In genomic region chr5:86766103-86766502, GRCh38 we compare ENCODE assay signal across 24 cellular contexts.
"Had no signal": no experiment of that assay in that cellular context is flagged by ENCODE, and none has a peak within 500 bp of the region (broad histone marks: within the 10 kb centered on the region; RNA-seq: fewer than 3 reads in every experiment).

No MANE protein-coding gene starts in this region.

- H3K27ac ChIP-seq: esophagus squamous epithelium, gastroesophageal sphincter, left ventricle myocardium inferior, lower lobe of right lung, neural progenitor cell, pancreas, right lobe of liver, tibial nerve, upper lobe of right lung, vagina had no signal

- H3K27ac Mint-ChIP-seq: dendritic cell treated with granulocyte-macrophage colony-stimulating factor and Interleukin-4, amounts not matched to agents 40 ng/mL and 50 ng/mL, for 4 days; effector memory CD8-positive, alpha-beta T cell; immature natural killer cell; memory B cell; natural killer cell treated with Interleukin-12 subunit alpha and Interleukin-12 subunit beta and Interleukin-15 and Interleukin-18, amount 100 ng/mL, for 72 hours; neural progenitor cell; progenitor cell of endocrine pancreas; stimulated activated effector memory CD8-positive, alpha-beta T cell treated with anti-CD3 and anti-CD28 coated beads, Interleukin-12 subunit alpha, Interleukin-12 subunit beta, amount 100 ng/mL, for 72 hours had no signal

- H3K4me3 Mint-ChIP-seq: dendritic cell treated with granulocyte-macrophage colony-stimulating factor and Interleukin-4, amounts not matched to agents 40 ng/mL and 50 ng/mL, for 4 days; effector memory CD8-positive, alpha-beta T cell; immature natural killer cell; memory B cell; natural killer cell treated with Interleukin-12 subunit alpha and Interleukin-12 subunit beta and Interleukin-15 and Interleukin-18, amount 100 ng/mL, for 72 hours; neural progenitor cell; stimulated activated effector memory CD8-positive, alpha-beta T cell treated with anti-CD3 and anti-CD28 coated beads, Interleukin-12 subunit alpha, Interleukin-12 subunit beta, amount 100 ng/mL, for 72 hours had no signal

- H3K9me3 ChIP-seq: gastroesophageal sphincter, lower lobe of right lung, pancreas, right lobe of liver, upper lobe of right lung, vagina had no signal

- H3K4me3 ChIP-seq: esophagus squamous epithelium, gastroesophageal sphincter, left ventricle myocardium inferior, lower lobe of right lung, neural progenitor cell, pancreas, right lobe of liver, tibial nerve, upper lobe of right lung, vagina had no signal

- H3K27me3 ChIP-seq: esophagus squamous epithelium, gastroesophageal sphincter, neural progenitor cell, pancreas, right lobe of liver, tibial nerve, upper lobe of right lung, vagina had no signal

- H3K4me1 Mint-ChIP-seq: immature natural killer cell; memory B cell; stimulated activated effector memory CD8-positive, alpha-beta T cell treated with anti-CD3 and anti-CD28 coated beads, Interleukin-12 subunit alpha, Interleukin-12 subunit beta, amount 100 ng/mL, for 72 hours had no signal

- H3K36me3 Mint-ChIP-seq: immature natural killer cell; memory B cell; natural killer cell treated with Interleukin-12 subunit alpha and Interleukin-12 subunit beta and Interleukin-15 and Interleukin-18, amount 100 ng/mL, for 72 hours; stimulated activated effector memory CD8-positive, alpha-beta T cell treated with anti-CD3 and anti-CD28 coated beads, Interleukin-12 subunit alpha, Interleukin-12 subunit beta, amount 100 ng/mL, for 72 hours had no signal

- H2AFZ ChIP-seq: neural progenitor cell had no signal

- H3K4me1 ChIP-seq: esophagus squamous epithelium, gastroesophageal sphincter, left ventricle myocardium inferior, lower lobe of right lung, pancreas, right lobe of liver, tibial nerve, upper lobe of right lung, vagina had no signal

- DNase-seq: effector memory CD8-positive, alpha-beta T cell; esophagus squamous epithelium; foreskin fibroblast; immature natural killer cell; kidney; left cardiac atrium; left ventricle myocardium inferior; lower lobe of right lung; midbrain; pancreas; right lobe of liver; stimulated activated CD4-positive, alpha-beta T cell treated with anti-CD3 and anti-CD28 coated beads, Interleukin-4, amount 100 ng/mL, for 1 hour; stimulated activated CD8-positive, alpha-beta memory T cell treated with anti-CD3 and anti-CD28 coated beads, Interleukin-4, amount 100 ng/mL, for 48 hours; stimulated activated naive CD8-positive, alpha-beta T cell treated with anti-CD3 and anti-CD28 coated beads, Interleukin-15, Interleukin-2, amounts not matched to agents 100 U/mL and 50 U/mL, for 24 hours; upper lobe of right lung had no signal

- H3K9ac ChIP-seq: neural progenitor cell had no signal

- H3K27me3 Mint-ChIP-seq: dendritic cell treated with granulocyte-macrophage colony-stimulating factor and Interleukin-4, amounts not matched to agents 40 ng/mL and 50 ng/mL, for 4 days; effector memory CD8-positive, alpha-beta T cell; memory B cell; natural killer cell treated with Interleukin-12 subunit alpha and Interleukin-12 subunit beta and Interleukin-15 and Interleukin-18, amount 100 ng/mL, for 72 hours; progenitor cell of endocrine pancreas had no signal

- H3K36me3 ChIP-seq: esophagus squamous epithelium, gastroesophageal sphincter, left ventricle myocardium inferior, lower lobe of right lung, neural progenitor cell, pancreas, right lobe of liver, tibial nerve, upper lobe of right lung, vagina had no signal

- H3K4me2 ChIP-seq: neural progenitor cell had no signal
